In genomic region chr12:51994959-51995358, GRCh38 we compare ENCODE assay signal across 12 cellular contexts.
"Had no signal": no experiment of that assay in that cellular context is flagged by ENCODE, and none has a peak within 500 bp of the region (broad histone marks: within the 10 kb centered on the region; RNA-seq: fewer than 3 reads in every experiment).

No MANE protein-coding gene starts in this region.

- H3K27me3 Mint-ChIP-seq: activated T-helper 17 cell treated with anti-CD3 and anti-CD28 coated beads, Interleukin-2, amount 50 U/mL, for 72 hours; naive thymus-derived CD8-positive, alpha-beta T cell; T-cell had no signal

- H3K9me3 Mint-ChIP-seq: activated T-helper 17 cell treated with anti-CD3 and anti-CD28 coated beads, Interleukin-2, amount 50 U/mL, for 72 hours; naive thymus-derived CD8-positive, alpha-beta T cell; T-cell had no signal

- DNase-seq: activated CD4-positive, CD25-positive, alpha-beta regulatory T cell treated with anti-CD3 and anti-CD28 coated beads, Interleukin-2, amount 50 U/mL, for 72 hours; activated naive CD4-positive, alpha-beta T cell treated with Interleukin-2 at 50 U/mL for 16 hours; activated T-cell treated with anti-CD3 and anti-CD28 coated beads for 4 hours; naive thymus-derived CD8-positive, alpha-beta T cell; stimulated activated CD4-positive, alpha-beta T cell treated with anti-CD3 and anti-CD28 coated beads, Interleukin-4, amount 100 ng/mL, for 24 hours; stimulated activated naive CD4-positive, alpha-beta T cell; T-cell; transverse colon had no signal

- H3K4me1 ChIP-seq: transverse colon had no signal

- H3K27ac ChIP-seq: neutrophil, skin epidermis, transverse colon had no signal

- FAIRE-seq: islet of Langerhans had no signal

- H3K27ac Mint-ChIP-seq: activated T-helper 17 cell treated with anti-CD3 and anti-CD28 coated beads, Interleukin-2, amount 50 U/mL, for 72 hours; T-cell had no signal

- H3K27me3 ChIP-seq: neutrophil, transverse colon had no signal

- H3K4me3 Mint-ChIP-seq: activated T-helper 17 cell treated with anti-CD3 and anti-CD28 coated beads, Interleukin-2, amount 50 U/mL, for 72 hours; naive thymus-derived CD8-positive, alpha-beta T cell; T-cell had no signal

- H3K4me3 ChIP-seq: skin epidermis, transverse colon had no signal

- H3K9me3 ChIP-seq: neutrophil, transverse colon had no signal
